Comparison of ENCODE assay signal across 8 cellular contexts in genomic region chr7:100694196-100694745, GRCh38. TPM values are rescaled to one million over a fixed set of nuclear protein-coding genes. Genes with fewer than 3 reads are reported as not detected.
A peak's percentile ranks its signal among the peaks of the same experiment; 100 is the strongest.
DNase-seq lines count a peak whose midpoint lies in the region; ATAC-seq, FAIRE-seq and TF ChIP-seq lines count a peak whose summit lies in the region.

GIGYF1 (minus strand) TSS chr7:100694250; CDS start chr7:100688238, 6,012 bp downstream.

- intact Hi-C loops in activated CD4-positive, alpha-beta memory T cell treated with anti-CD3 and anti-CD28 coated beads for 36 hours (cut with micrococcal nuclease) = loop anchor here (1.0 to 5.0 kb wide), 5 partner anchors 11 to 132 kb away; partner anchors contain the start of genes FBXO24 and LRCH4
- intact Hi-C loops in lower lobe of right lung (cut with DNase I) = loop anchor here (10.0 kb wide), 1 partner anchor 129 kb away; no protein-coding TSS in a partner anchor

- H3K36me3 Mint-ChIP-seq in activated CD4-positive, alpha-beta memory T cell treated with anti-CD3 and anti-CD28 coated beads for 36 hours = peaks cover 4% of the 10 kb centered on the region

- peak within 1 kb of the TSS; percentile 93 for H3K4me3 Mint-ChIP-seq in activated CD4-positive, alpha-beta memory T cell treated with anti-CD3 and anti-CD28 coated beads for 36 hours

- no peak for TF ChIP-seq CTCF in lower lobe of right lung (IDR thresholded peaks at IDR 0.05)

- H3K27me3 ChIP-seq in lower lobe of right lung (ENCODE audit: low read depth) = no peaks in the 10 kb centered on the region

- FAIRE-seq in GM12891 (lab: Jason Lieb, UNC) = peak; percentile 83

- TF ChIP-seq POLR2A in GM12891 (IDR thresholded peaks at IDR 0.05; ENCODE audit: low read depth, low read length) = no peak

- CTCF ChIA-PET in activated CD4-positive, alpha-beta memory T cell treated with anti-CD3 and anti-CD28 coated beads for 36 hours (lab: Charles Lee) = interaction anchor here (0.8 to 10.9 kb wide), 5 partner anchors 11 to 159 kb away, joined by 3 to 132 read pairs (median 9); partner anchors contain the start of genes FBXO24, LRCH4, POP7 and SLC12A9

- peak; percentile 65 for ATAC-seq in HG02798 (IDR thresholded peaks at IDR 0.05; ENCODE audit: poor library complexity, unreplicated experiment)
- peak; percentile 66 to 73 for ATAC-seq in lower lobe of right lung
- no peak for ATAC-seq in HG03565 (IDR thresholded peaks at IDR 0.05; ENCODE audit: unreplicated experiment)

- peaks cover 33% of the 10 kb centered on the region for H3K4me1 ChIP-seq in lower lobe of right lung

- peak within 1 kb of the TSS; percentile 86 for H3K27ac Mint-ChIP-seq in activated CD4-positive, alpha-beta memory T cell treated with anti-CD3 and anti-CD28 coated beads for 36 hours

- POLR2A ChIA-PET in activated CD4-positive, alpha-beta memory T cell treated with anti-CD3 and anti-CD28 coated beads for 36 hours (lab: Charles Lee) = interaction anchor here (0.7 to 5.3 kb wide), 3 partner anchors 11 to 68 kb away, joined by 4 to 38 read pairs (median 10); partner anchors contain the start of gene POP7

- peak within 1 kb of the TSS; percentile 80 for H3K4me3 ChIP-seq in lower lobe of right lung

- no peaks in the 10 kb centered on the region for H3K9me3 Mint-ChIP-seq in activated CD4-positive, alpha-beta memory T cell treated with anti-CD3 and anti-CD28 coated beads for 36 hours

- DNase-seq in GM12891 (ENCODE audit: insufficient read length, low spot score) (peak; percentile 85), NCI-H526 treated with DMSO at 0.1 percent for 48 hours (lab: John Stamatoyannopoulos, UW) (peak; percentile 42), lower lobe of right lung (peak; percentile 88)
- DNase-seq in activated CD4-positive, alpha-beta memory T cell treated with anti-CD3 and anti-CD28 coated beads for 36 hours = peak; percentile 77
- DNase-seq in effector CD4-positive, alpha-beta T cell = peak; percentile 69
- peak in 2 of 3 experiments; percentile 37 to 69 for DNase-seq in stimulated activated CD4-positive, alpha-beta T cell treated with anti-CD3 and anti-CD28 coated beads, TNF-alpha, amount 100 ng/mL, for 24 hours (ENCODE audit: low read depth in 3 of 3)

- no peaks in the 10 kb centered on the region for H3K27me3 Mint-ChIP-seq in activated CD4-positive, alpha-beta memory T cell treated with anti-CD3 and anti-CD28 coated beads for 36 hours

- peaks cover 31% of the 10 kb centered on the region for H3K4me1 Mint-ChIP-seq in activated CD4-positive, alpha-beta memory T cell treated with anti-CD3 and anti-CD28 coated beads for 36 hours (ENCODE audit: low read depth)

- H3K36me3 ChIP-seq in lower lobe of right lung = no peaks in the 10 kb centered on the region

- H3K9me3 ChIP-seq in lower lobe of right lung = no peaks in the 10 kb centered on the region

- H3K27ac ChIP-seq in lower lobe of right lung = peak within 1 kb of the TSS; percentile 74

TF ChIP-seq in GM12891, 5 proteins besides CTCF, POLR2A, EP300 and RAD21:
- no peak for TF ChIP-seq SPI1 (IDR thresholded peaks at IDR 0.05; ENCODE audit: low read depth, low read length)
- no peak for TF ChIP-seq TAF1 (IDR thresholded peaks at IDR 0.05; ENCODE audit: low read depth, low read length)

RNA-seq across cellular contexts. Expression of gene GIGYF1, which starts in this region (rescaled TPM):
- polyA plus RNA-seq in GM12891 (2012; ENCODE audit: low read depth, missing spikeins) = 19.0 TPM
- 10 to 100 TPM; 40.2 to 40.5 TPM for total RNA-seq in activated CD4-positive, alpha-beta memory T cell treated with anti-CD3 and anti-CD28 coated beads for 36 hours
- 53.4 TPM for total RNA-seq in lower lobe of right lung
